1 cellular context compared by ENCODE assay signal in genomic region chr6:20454201-20454824, GRCh38.
TF ChIP-seq lines count a peak whose summit lies in the region.

No MANE protein-coding gene starts in this region.

TF ChIP-seq in GM12878, 131 proteins besides CTCF, POLR2A, EP300 and RAD21:
- TF ChIP-seq SRF (IDR thresholded peaks at IDR 0.05; ENCODE audit: low read depth in 2 of 2, low read length in 2 of 2) (no peak), NFYA (IDR thresholded peaks at IDR 0.05; ENCODE audit: borderline replicate concordance, low read depth, low read length) (no peak), ASH2L (IDR thresholded peaks at IDR 0.05; ENCODE audit: borderline replicate concordance, low read depth) (no peak), CEBPZ (IDR thresholded peaks at IDR 0.05; ENCODE audit: low read depth, low read length) (no peak), POLR2AphosphoS5 (IDR thresholded peaks at IDR 0.05; ENCODE audit: low read length) (no peak), RELB (IDR thresholded peaks at IDR 0.05; ENCODE audit: low read depth) (no peak), PAX5 (IDR thresholded peaks at IDR 0.05; ENCODE audit: borderline replicate concordance, low read depth, low read length) (no peak), MYB (IDR thresholded peaks at IDR 0.05; ENCODE audit: borderline replicate concordance, low read depth, low read length) (no peak), CREM (IDR thresholded peaks at IDR 0.05; ENCODE audit: low read depth) (no peak), YBX1 (IDR thresholded peaks at IDR 0.05) (no peak), BCLAF1 (IDR thresholded peaks at IDR 0.05) (no peak), ATF7 (IDR thresholded peaks at IDR 0.05; ENCODE audit: low read depth) (no peak), ATF3 (IDR thresholded peaks at IDR 0.05; ENCODE audit: borderline replicate concordance, extremely low read depth, low read depth, low read length) (no peak), TCF3 (IDR thresholded peaks at IDR 0.05; ENCODE audit: borderline replicate concordance, insufficient read depth, low read depth, low read length) (no peak), BHLHE40 (IDR thresholded peaks at IDR 0.05; ENCODE audit: borderline replicate concordance in 1 of 2, low read depth in 2 of 2, low read length in 1 of 2) (no peak)
